ENCODE assay signal across 8 cellular contexts in the genomic region with DNA sequence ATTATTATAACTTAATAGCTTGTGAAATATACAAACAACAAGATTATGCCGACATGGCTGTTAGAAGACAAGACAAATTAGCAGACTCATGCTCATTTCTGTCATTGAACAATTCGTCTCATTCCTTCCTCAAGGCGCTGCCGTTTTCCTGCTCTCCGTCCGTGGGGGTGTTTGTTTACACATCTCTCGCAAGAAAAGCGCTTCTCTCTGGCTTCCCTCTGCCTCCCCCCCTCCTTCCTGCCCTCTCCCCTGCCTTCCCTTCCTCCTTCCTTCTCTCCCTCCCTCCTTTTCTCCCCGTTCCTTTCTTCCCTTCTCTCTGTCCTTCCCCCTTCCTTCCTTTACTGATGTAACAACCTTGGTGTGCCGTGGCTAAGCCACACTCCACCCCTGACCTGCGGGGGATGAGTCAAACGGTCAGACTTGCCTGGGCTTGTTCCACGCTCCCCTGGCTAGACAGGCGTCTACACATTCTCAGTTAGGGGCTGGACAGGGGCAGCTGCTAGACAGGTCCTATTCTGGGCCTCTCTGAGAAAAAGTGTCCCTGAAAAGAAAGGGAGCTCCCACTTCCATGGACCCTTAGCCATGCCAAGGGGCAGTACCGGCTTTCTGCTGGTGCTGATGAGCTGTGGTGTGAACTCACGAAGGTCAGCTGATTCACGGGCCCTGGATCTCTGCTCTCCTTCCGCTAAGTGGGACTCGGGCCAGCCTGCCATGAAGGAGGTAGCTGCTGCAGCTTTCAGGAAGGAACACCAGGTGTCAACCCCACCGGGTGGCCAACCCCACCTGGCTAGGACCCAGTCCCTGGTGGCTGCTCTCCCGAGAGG. TPM values are rescaled to one million over a fixed set of nuclear protein-coding genes. Genes with fewer than 3 reads are reported as not detected.
DNase-seq lines count a peak whose midpoint lies in the region; ATAC-seq and TF ChIP-seq lines count a peak whose summit lies in the region.

No MANE protein-coding gene starts in this region.

- CTCF ChIA-PET in CD4-positive, alpha-beta T cell (lab: Charles Lee), result interaction anchor here (0.6 kb wide), 1 partner anchor 9 kb away, joined by 3 read pairs; no protein-coding TSS in a partner anchor

- H3K4me3 ChIP-seq in HL-60 (replicated peaks; ENCODE audit: insufficient read depth, low read length), result peak overlapping the region; percentile 13
- H3K4me3 ChIP-seq in fibroblast of lung (replicated peaks in 1 of 4; ENCODE audit: control extremely low read depth in 1 of 4, insufficient read depth in 1 of 4, low read depth in 3 of 4, low read length in 4 of 4), result no peak overlapping the region

- H3K4me1 Mint-ChIP-seq in CD4-positive, alpha-beta T cell (ENCODE audit: low read depth), result no peaks in the 10 kb centered on the region
- no peaks in the 10 kb centered on the region for H3K4me1 Mint-ChIP-seq in immature natural killer cell

- H3K27me3 Mint-ChIP-seq in CD4-positive, alpha-beta T cell, result peaks cover 62% of the 10 kb centered on the region
- H3K27me3 Mint-ChIP-seq in immature natural killer cell (ENCODE audit: low read depth in 3 of 3), result peaks cover 3 to 12% (median 9%) of the 10 kb centered on the region in 3 donors

- no peaks in the 10 kb centered on the region for H3K36me3 Mint-ChIP-seq in CD4-positive, alpha-beta T cell (ENCODE audit: low read depth)
- H3K36me3 Mint-ChIP-seq in immature natural killer cell, result no peaks in the 10 kb centered on the region

- H3K9me3 Mint-ChIP-seq in CD4-positive, alpha-beta T cell, result no peaks in the 10 kb centered on the region
- H3K9me3 Mint-ChIP-seq in immature natural killer cell, result no peaks in the 10 kb centered on the region

- peak overlapping the region; percentile 27 for H3K4me2 ChIP-seq in fibroblast of lung (ENCODE audit: extremely low read depth, insufficient read depth, low read length)

- in situ Hi-C loops in GM18951 (cut with MboI; ENCODE audit: low sequenced_read_pairs, unreplicated experiment), result loop anchor here (25.0 kb wide), 2 partner anchors 115 to 640 kb away; no protein-coding TSS in a partner anchor

- H3K36me3 ChIP-seq in fibroblast of lung (ENCODE audit: control insufficient read depth, insufficient read depth, low read length), result no peaks in the 10 kb centered on the region

- DNase-seq in AG20443 (ENCODE audit: low spot score) (peak; percentile 79), HL-60 (ENCODE audit: low read depth in 1 of 2, low spot score in 1 of 2) (peak; percentile 39 to 86), fibroblast of lung (ENCODE audit: low read depth in 2 of 2) (peak; percentile 91 to 96), pons (ENCODE audit: low spot score) (peak; percentile 9), immature natural killer cell (no peak)
- DNase-seq in CD4-positive, alpha-beta T cell, result no peak

- peak overlapping the region; percentile 65 for H2AFZ ChIP-seq in fibroblast of lung (ENCODE audit: low read length)

- peak; percentile 80 for ATAC-seq in SK-N-SH treated with all-trans-retinoic acid at 6 μM for 48 hours
- no peak for ATAC-seq in CD4-positive, alpha-beta T cell (ENCODE audit: poor library complexity)

- H3K27me3 ChIP-seq in HL-60 (ENCODE audit: insufficient read depth, poor library complexity, severe bottlenecking) (peaks cover 3% of the 10 kb centered on the region), fibroblast of lung (ENCODE audit: control insufficient read depth, insufficient read depth, low read length) (no peaks in the 10 kb centered on the region)
- peaks cover 9% of the 10 kb centered on the region for H3K27me3 ChIP-seq in CD4-positive, alpha-beta T cell (ENCODE audit: control insufficient read depth, insufficient read depth, low read length)

- H3K9ac ChIP-seq in fibroblast of lung (ENCODE audit: insufficient read depth, low read length), result peak overlapping the region; percentile 34

- peak; percentile 27 for TF ChIP-seq POLR2A in GM18951 (IDR thresholded peaks at IDR 0.05; ENCODE audit: extremely low read depth, insufficient read depth, insufficient read length)

- no peaks in the 10 kb centered on the region for H3K9me3 ChIP-seq in fibroblast of lung (ENCODE audit: control insufficient read depth, insufficient read depth, low read depth, low read length)
- no peaks in the 10 kb centered on the region for H3K9me3 ChIP-seq in CD4-positive, alpha-beta T cell (ENCODE audit: control insufficient read depth, low read length)

- H3K4me3 Mint-ChIP-seq in CD4-positive, alpha-beta T cell, result no peak overlapping the region
- no peak overlapping the region for H3K4me3 Mint-ChIP-seq in immature natural killer cell

- TF ChIP-seq CTCF in HL-60 (IDR thresholded peaks at IDR 0.05; ENCODE audit: insufficient read depth, low read length) (no peak), fibroblast of lung (conservative IDR thresholded peaks at IDR 0.05 in 1 of 2, IDR thresholded peaks at IDR 0.05 in 1 of 2; ENCODE audit: low read depth in 1 of 2, low read length in 2 of 2) (peak; percentile 22 to 26)
- no peak for TF ChIP-seq CTCF in CD4-positive, alpha-beta T cell (IDR thresholded peaks at IDR 0.05)

- POLR2A ChIA-PET in CD4-positive, alpha-beta T cell (lab: Charles Lee), result no interaction called here

- intact Hi-C loops in CD4-positive, alpha-beta T cell (cut with DNase I, micrococcal nuclease), result no loop called here

- H3K4me1 ChIP-seq in fibroblast of lung (ENCODE audit: control insufficient read depth, extremely low read depth, insufficient read depth, low read length), result peaks cover 19% of the 10 kb centered on the region

- H3K27ac ChIP-seq in HL-60 (replicated peaks), result no peak overlapping the region
- H3K27ac ChIP-seq in fibroblast of lung (ENCODE audit: insufficient read depth, low read length), result peak overlapping the region; percentile 91
- no peak overlapping the region for H3K27ac ChIP-seq in CD4-positive, alpha-beta T cell (ENCODE audit: low read depth, low read length)

- no peaks in the 10 kb centered on the region for H3K79me2 ChIP-seq in fibroblast of lung (ENCODE audit: control insufficient read depth, insufficient read depth, low read length)

- H3K27ac Mint-ChIP-seq in CD4-positive, alpha-beta T cell, result no peak overlapping the region
- H3K27ac Mint-ChIP-seq in immature natural killer cell, result peak overlapping the region in 1 of 6 donors; percentile 16

- H4K20me1 ChIP-seq in fibroblast of lung (ENCODE audit: control insufficient read depth, extremely low read depth, insufficient read depth, low read length), result no peaks in the 10 kb centered on the region

TF ChIP-seq in SK-N-SH treated with all-trans-retinoic acid at 6 μM for 48 hours, 23 proteins besides CTCF, POLR2A, EP300 and RAD21:
- TF ChIP-seq SNAI2 (CRISPR knock-in tag; IDR thresholded peaks at IDR 0.05), result no peak
- no peak for TF ChIP-seq ZFP30 (CRISPR knock-in tag; IDR thresholded peaks at IDR 0.05)
- no peak for TF ChIP-seq GLIS3 (CRISPR knock-in tag; IDR thresholded peaks at IDR 0.05)
- no peak for TF ChIP-seq PPARA (CRISPR knock-in tag; IDR thresholded peaks at IDR 0.05; ENCODE audit: borderline replicate concordance)
- TF ChIP-seq ZC3H10 (CRISPR knock-in tag; IDR thresholded peaks at IDR 0.05), result no peak
- TF ChIP-seq ZNF565 (CRISPR knock-in tag; conservative IDR thresholded peaks at IDR 0.05; ENCODE audit: low read depth), result no peak

RNA-seq across cellular contexts. Expression of a gene that starts 32.0 kb away (rescaled TPM):
- 122 and 138 TPM in 2 replicates for total RNA-seq in fibroblast of lung
- polyA plus RNA-seq in fibroblast of lung, result 86.2 and 97.8 TPM in 2 replicates
- 53.2 and 57.1 TPM in 2 replicates for polyA plus RNA-seq in fibroblast of lung (2012)
- polyA minus RNA-seq in fibroblast of lung (ENCODE audit: low replicate concordance), result 33.6 and 39.7 TPM in 2 replicates
- 10 to 100 TPM; 40.9 to 43.0 TPM for total RNA-seq in CD4-positive, alpha-beta T cell
- 10 to 100 TPM; 33.0 to 51.3 (median 39.5) TPM for polyA plus RNA-seq in immature natural killer cell

Comparison
In these comparisons a context has a peak if more than half of its experiments do, and no peak if none do; other contexts are left out.
1. DNase-seq: peak in AG20443 (single experiment), HL-60 (2 of 2), fibroblast of lung (2 of 2) and pons (single experiment); none in CD4-positive, alpha-beta T cell (0 of 10) and immature natural killer cell (0 of 3).
2. CTCF ChIP-seq: peak in fibroblast of lung (2 of 2); none in HL-60 (single experiment) and CD4-positive, alpha-beta T cell (single experiment).